Comparison of ENCODE assay signal across 16 cellular contexts in the genomic region with DNA sequence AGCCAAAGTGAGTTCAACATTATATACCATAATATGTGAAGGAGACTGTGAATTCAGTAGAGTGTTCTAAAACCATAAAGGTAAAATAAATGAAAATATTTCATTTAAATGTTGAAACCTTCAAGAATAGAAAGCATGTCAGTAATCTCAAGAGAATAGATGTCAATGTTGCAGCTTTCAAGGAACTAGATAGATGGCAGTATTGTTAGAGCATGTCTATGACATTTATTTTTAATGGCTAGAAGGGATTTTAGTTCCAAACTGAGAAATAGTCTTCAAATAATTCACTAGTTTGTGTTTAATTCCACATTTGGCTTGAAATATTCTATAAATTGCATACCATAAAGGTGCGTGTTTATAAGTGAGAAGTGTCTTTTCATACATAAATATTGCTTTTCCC.
DNase-seq lines count a peak whose midpoint lies in the region; TF ChIP-seq lines count a peak whose summit lies in the region.
"Had no signal": no experiment of that assay in that cellular context is flagged by ENCODE, and none has a peak within 500 bp of the region (broad histone marks: within the 10 kb centered on the region; RNA-seq: fewer than 3 reads in every experiment).

No MANE protein-coding gene starts in this region.

- no peak overlapping the region for H2AFZ ChIP-seq in OCI-LY1 (ENCODE audit: low read length)

- TF ChIP-seq CTCF in OCI-LY1 (IDR thresholded peaks at IDR 0.05; ENCODE audit: low read length): peak; percentile 30
- TF ChIP-seq CTCF in fibroblast of villous mesenchyme (IDR thresholded peaks at IDR 0.05; ENCODE audit: insufficient read depth, low read depth, low read length): peak; percentile 18
- TF ChIP-seq CTCF in adrenal gland (IDR thresholded peaks at IDR 0.05): peak in 3 of 6 experiments; percentile 18 to 30 (median 23)

- intact Hi-C loops in adrenal gland (cut with DNase I): no loop called here

- no peak overlapping the region for H3K4me3 ChIP-seq in OCI-LY1 (ENCODE audit: low read depth, low read length, poor library complexity, severe bottlenecking)
- H3K4me3 ChIP-seq in fibroblast of villous mesenchyme (ENCODE audit: low read depth, low read length): no peak overlapping the region
- H3K4me3 ChIP-seq in adrenal gland: no peak overlapping the region
- H3K4me3 ChIP-seq: uterus had no signal

- H3K79me2 ChIP-seq in OCI-LY1 (ENCODE audit: insufficient read depth, low read length): no peaks in the 10 kb centered on the region

- H3K36me3 ChIP-seq in OCI-LY1 (ENCODE audit: insufficient read depth, low read length) (no peaks in the 10 kb centered on the region), adrenal gland (replicated peaks in 1 of 2) (no peaks in the 10 kb centered on the region)
- H3K36me3 ChIP-seq: brain microvascular endothelial cell, uterus had no signal

- DNase-seq in SHP77 treated with DMSO at 0.1 percent for 48 hours (lab: John Stamatoyannopoulos, UW): peak; percentile 10
- DNase-seq in SHP77 (lab: John Stamatoyannopoulos, UW): no peak
- no peak for DNase-seq in fibroblast of villous mesenchyme (ENCODE audit: low read depth)
- peak; percentile 49 for DNase-seq in superior temporal gyrus (ENCODE audit: extremely low spot score)
- DNase-seq in DMS153 treated with DMSO at 0.1 percent for 48 hours (lab: John Stamatoyannopoulos, UW; ENCODE audit: unreplicated experiment): no peak
- no peak for DNase-seq in adrenal gland
- no peak for DNase-seq in stimulated activated CD4-positive, alpha-beta T cell treated with anti-CD3 and anti-CD28 coated beads, Interleukin-4, amount 100 ng/mL, for 1 hour
- DNase-seq: activated CD4-positive, alpha-beta T cell treated with anti-CD3 and anti-CD28 coated beads for 36 hours; brain microvascular endothelial cell; head of caudate nucleus; MV-4-11; posterior cingulate gyrus; stimulated activated CD4-positive, alpha-beta T cell treated with anti-CD3 and anti-CD28 coated beads, Interleukin-1b, Interleukin-23, amount 100 ng/mL, for 48 hours; uterus had no signal

- H3F3A ChIP-seq in OCI-LY1 (ENCODE audit: insufficient read depth, low read length): no peaks in the 10 kb centered on the region

- H3K9me3 ChIP-seq in OCI-LY1 (ENCODE audit: low read length) (no peaks in the 10 kb centered on the region), adrenal gland (replicated peaks in 1 of 3) (no peaks in the 10 kb centered on the region)
- H3K9me3 ChIP-seq: uterus had no signal

- H4K20me1 ChIP-seq in OCI-LY1 (ENCODE audit: insufficient read depth, low read length): no peaks in the 10 kb centered on the region

- no peaks in the 10 kb centered on the region for H3K27me3 ChIP-seq in OCI-LY1 (ENCODE audit: insufficient read depth, low read length)
- H3K27me3 ChIP-seq in adrenal gland: no peaks in the 10 kb centered on the region
- H3K27me3 ChIP-seq: brain microvascular endothelial cell, uterus had no signal

- H3K9me2 ChIP-seq in OCI-LY1 (ENCODE audit: low read depth, low read length): no peaks in the 10 kb centered on the region

- WGBS in adrenal gland, 4 donors: 67 to 87% (median 81%) methylated on average over 1 of the region's 1 CpG

- H3K27ac ChIP-seq in OCI-LY1 (ENCODE audit: low read depth, low read length, poor library complexity, severe bottlenecking): no peak overlapping the region
- H3K27ac ChIP-seq in adrenal gland: no peak overlapping the region
- H3K27ac ChIP-seq: brain microvascular endothelial cell, HL-60, uterus had no signal

- H3K4me2 ChIP-seq in OCI-LY1 (ENCODE audit: low read length): no peak overlapping the region

- no peak overlapping the region for H3K9ac ChIP-seq in OCI-LY1 (ENCODE audit: low read length)

- TF ChIP-seq POLR2A in adrenal gland (IDR thresholded peaks at IDR 0.05): no peak

- H3K4me1 ChIP-seq in OCI-LY1 (ENCODE audit: insufficient read depth, low read length, severe bottlenecking): no peaks in the 10 kb centered on the region
- H3K4me1 ChIP-seq in adrenal gland (replicated peaks in 1 of 2): no peaks in the 10 kb centered on the region
- H3K4me1 ChIP-seq: uterus had no signal

Comparison
In these comparisons a context has a peak if more than half of its experiments do, and no peak if none do; other contexts are left out.
1. DNase-seq: peak in SHP77 treated with DMSO at 0.1 percent for 48 hours (single experiment) and superior temporal gyrus (single experiment); none in SHP77 (0 of 2), fibroblast of villous mesenchyme (single experiment), DMS153 treated with DMSO at 0.1 percent for 48 hours (single experiment), adrenal gland (0 of 7) and stimulated activated CD4-positive, alpha-beta T cell treated with anti-CD3 and anti-CD28 coated beads, Interleukin-4, amount 100 ng/mL, for 1 hour (single experiment).